ENCODE assay signal across 8 cellular contexts in the genomic region with DNA sequence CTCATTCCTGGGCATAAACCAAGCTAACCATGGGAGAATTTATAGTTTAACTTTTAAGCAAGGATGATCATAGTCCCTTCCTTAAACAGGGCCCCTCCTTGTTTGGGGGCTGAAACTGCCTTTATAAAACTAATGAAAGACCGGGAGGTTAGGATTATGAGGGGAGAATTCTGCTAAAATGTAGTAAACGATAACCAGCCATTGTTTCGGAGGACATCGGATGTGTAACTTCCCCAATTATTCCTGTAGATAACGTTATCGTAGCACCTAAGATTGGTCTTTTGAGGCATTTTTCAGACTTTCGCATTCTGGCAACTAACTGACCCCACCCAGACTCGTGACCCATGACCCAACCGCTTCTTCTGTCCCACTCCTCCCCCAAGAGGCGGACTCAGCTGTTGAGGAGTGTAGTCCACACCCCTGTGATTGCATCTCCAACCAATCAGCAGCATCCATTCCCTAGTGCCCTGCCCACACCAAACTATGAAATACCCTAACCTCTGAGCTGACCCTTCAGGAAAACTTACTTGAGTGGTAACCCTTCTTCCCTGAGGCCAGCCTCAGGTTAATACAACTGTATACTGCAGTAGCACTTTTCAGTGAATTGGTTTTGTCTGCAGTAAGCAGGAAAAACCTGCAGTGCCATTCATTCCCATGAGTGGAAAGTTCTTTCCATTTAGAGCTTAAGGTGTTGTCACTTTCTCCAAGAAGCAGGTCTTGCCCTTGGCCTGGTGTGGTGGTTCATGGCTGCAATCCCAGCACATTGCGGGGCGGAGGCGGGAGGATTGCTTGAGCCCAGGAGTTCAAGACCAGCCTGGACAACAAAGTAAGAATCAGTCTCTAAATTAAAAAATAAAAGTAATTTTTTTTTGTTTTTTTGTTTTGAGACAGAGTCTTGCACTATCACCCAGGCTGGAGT. TPM values are rescaled to one million over a fixed set of nuclear protein-coding genes. Genes with fewer than 3 reads are reported as not detected.
A peak's percentile ranks its signal among the peaks of the same experiment; 100 is the strongest.
DNase-seq lines count a peak whose midpoint lies in the region; ATAC-seq and FAIRE-seq lines count a peak whose summit lies in the region.

No MANE protein-coding gene starts in this region.

- no peak overlapping the region for H3K4me3 Mint-ChIP-seq in activated naive CD8-positive, alpha-beta T cell treated with anti-CD3 and anti-CD28 coated beads, Interleukin-2, amount 50 U/mL, for 24 hours

- no peak for FAIRE-seq in HTR-8/SVneo (lab: Jason Lieb, UNC)

- H3K9me3 Mint-ChIP-seq in activated naive CD8-positive, alpha-beta T cell treated with anti-CD3 and anti-CD28 coated beads, Interleukin-2, amount 50 U/mL, for 24 hours, result no peaks in the 10 kb centered on the region

- ATAC-seq in GM19452 (IDR thresholded peaks at IDR 0.05; ENCODE audit: unreplicated experiment), result peak; percentile 49
- ATAC-seq in activated naive CD8-positive, alpha-beta T cell treated with anti-CD3 and anti-CD28 coated beads, Interleukin-2, amount 50 U/mL, for 24 hours, result peak; percentile 88
- ATAC-seq in left cardiac atrium, result peak; percentile 92 to 95
- no peak for ATAC-seq in GM19467 (IDR thresholded peaks at IDR 0.05; ENCODE audit: unreplicated experiment)

- H3K27me3 Mint-ChIP-seq in activated naive CD8-positive, alpha-beta T cell treated with anti-CD3 and anti-CD28 coated beads, Interleukin-2, amount 50 U/mL, for 24 hours, result no peaks in the 10 kb centered on the region

- peaks cover 17% of the 10 kb centered on the region for H3K36me3 Mint-ChIP-seq in activated naive CD8-positive, alpha-beta T cell treated with anti-CD3 and anti-CD28 coated beads, Interleukin-2, amount 50 U/mL, for 24 hours (ENCODE audit: low read depth)

- H3K4me1 Mint-ChIP-seq in activated naive CD8-positive, alpha-beta T cell treated with anti-CD3 and anti-CD28 coated beads, Interleukin-2, amount 50 U/mL, for 24 hours, result peaks cover 46% of the 10 kb centered on the region

- intact Hi-C loops in left cardiac atrium (cut with DNase I), result loop anchor here in 1 of 2 donors (10.0 kb wide), 1 partner anchor 488 kb away; a partner anchor contains a TSS
- intact Hi-C loops in posterior cingulate gyrus (cut with DNase I), result no loop called here

- no peak overlapping the region for H3K27ac Mint-ChIP-seq in activated naive CD8-positive, alpha-beta T cell treated with anti-CD3 and anti-CD28 coated beads, Interleukin-2, amount 50 U/mL, for 24 hours

- DNase-seq in COR-L47 (lab: John Stamatoyannopoulos, UW) (peak; percentile 49), HTR-8/SVneo (ENCODE audit: insufficient read length, low spot score) (peak; percentile 67), SIG-M5 (lab: John Stamatoyannopoulos, UW) (peak; percentile 29), left cardiac atrium (peak; percentile 90), posterior cingulate gyrus (peak; percentile 37 to 96 (median 65))
- DNase-seq in activated naive CD8-positive, alpha-beta T cell treated with anti-CD3 and anti-CD28 coated beads, Interleukin-2, amount 50 U/mL, for 24 hours, result peak; percentile 72

RNA-seq across cellular contexts. Expression of a gene that starts 0.8 kb away (rescaled TPM):
- 10 to 100 TPM; 31.8 to 37.3 TPM for total RNA-seq in left cardiac atrium

RNA-seq across cellular contexts. Expression of a gene that starts 14.1 kb away (rescaled TPM):
- total RNA-seq in left cardiac atrium, result 10 to 100 TPM; 40.3 to 57.4 TPM

RNA-seq across cellular contexts. Expression of a gene that starts 39.2 kb away (rescaled TPM):
- under 1 TPM in 1 of 2 donors, not detected in 1; 0.09 TPM for total RNA-seq in left cardiac atrium

Comparison
In these comparisons a context has a peak if more than half of its experiments do, and no peak if none do; other contexts are left out.
1. DNase-seq: peak in every context shown above with its lines; median percentile 90 in left cardiac atrium; 72 in activated naive CD8-positive, alpha-beta T cell treated with anti-CD3 and anti-CD28 coated beads, Interleukin-2, amount 50 U/mL, for 24 hours; 67 in HTR-8/SVneo; 65 in posterior cingulate gyrus; 49 in COR-L47; 29 in SIG-M5.